17 cellular contexts compared by ENCODE assay signal in genomic region chr2:39524756-39525635, GRCh38.
DNase-seq lines count a peak whose midpoint lies in the region; ATAC-seq and TF ChIP-seq lines count a peak whose summit lies in the region.
"Had no signal": no experiment of that assay in that cellular context is flagged by ENCODE, and none has a peak within 500 bp of the region (broad histone marks: within the 10 kb centered on the region; RNA-seq: fewer than 3 reads in every experiment).

No MANE protein-coding gene starts in this region.

- H4K20me1 ChIP-seq in PC-3 (ENCODE audit: low read length) = no peaks in the 10 kb centered on the region

- peaks cover 1% of the 10 kb centered on the region for H3K27me3 Mint-ChIP-seq in activated T-helper 2 cell treated with anti-CD3 and anti-CD28 coated beads, Interferon-gamma antibody, Interleukin-2, Interleukin-4, amounts not matched to agents 10 μg/mL and 5 μg/mL and 100 μg/mL, durations not matched to agents 14 hours and 24 hours and 36 hours (ENCODE audit: low read depth)

- H2AFZ ChIP-seq in PC-3 (ENCODE audit: low read length) (no peak overlapping the region), neuronal stem cell (ENCODE audit: low read length) (no peak overlapping the region)

- peak overlapping the region; percentile 75; the same call in 1 of the 2 replicates for H3K27ac ChIP-seq in PC-3 (ENCODE audit: low read length)
- H3K27ac ChIP-seq in left ventricle myocardium inferior (replicated peaks) = peak overlapping the region; percentile 68
- H3K27ac ChIP-seq in gastrocnemius medialis = peak overlapping the region; percentile 75 to 85 (median 82)
- H3K27ac ChIP-seq in neuronal stem cell (replicated peaks; ENCODE audit: low read length) = no peak overlapping the region
- H3K27ac ChIP-seq: VCaP had no signal

- 0 out of 2 replicates have a peak, but pooled peaks cover 10% of the 10 kb centered on the region for H3K9me3 ChIP-seq in PC-3 (ENCODE audit: low read length)
- H3K9me3 ChIP-seq in left ventricle myocardium inferior (replicated peaks) = peaks cover 7% of the 10 kb centered on the region
- H3K9me3 ChIP-seq in gastrocnemius medialis = no peaks in the 10 kb centered on the region
- peaks cover 5 to 31% of the 10 kb centered on the region in 2 donors for H3K9me3 ChIP-seq in neuronal stem cell (replicated peaks in 1 of 2; ENCODE audit: control insufficient read depth in 2 of 2, insufficient read depth in 1 of 2, low read depth in 1 of 2, low read length in 2 of 2)
- H3K9me3 ChIP-seq: thoracic aorta had no signal

- H3F3A ChIP-seq in PC-3 (ENCODE audit: low read length, unreplicated experiment) = peaks cover 6% of the 10 kb centered on the region

- H4K91ac ChIP-seq in neuronal stem cell (ENCODE audit: low read depth, low read length, poor library complexity) = no peak overlapping the region

- H3K4me3 ChIP-seq in PC-3 (ENCODE audit: low read length) = no peak overlapping the region
- H3K4me3 ChIP-seq in left ventricle myocardium inferior = no peak overlapping the region
- no peak overlapping the region for H3K4me3 ChIP-seq in gastrocnemius medialis
- no peak overlapping the region for H3K4me3 ChIP-seq in neuronal stem cell (ENCODE audit: low read length in 2 of 2)
- H3K4me3 ChIP-seq: GM12878, mucosa of descending colon, thoracic aorta had no signal

- no peak overlapping the region for H3K23ac ChIP-seq in neuronal stem cell (ENCODE audit: low read depth, low read length, poor library complexity)

- H3K36me3 ChIP-seq in PC-3 (ENCODE audit: low read depth, low read length) (peaks cover 6% of the 10 kb centered on the region; the same call in 1 of the 2 replicates), left ventricle myocardium inferior (no peaks in the 10 kb centered on the region), gastrocnemius medialis (no peaks in the 10 kb centered on the region), neuronal stem cell (replicated peaks in 1 of 2; ENCODE audit: control insufficient read depth in 2 of 2, insufficient read depth in 2 of 2, low read length in 2 of 2) (peaks cover 0 to under 1% of the 10 kb centered on the region in 2 donors)
- H3K36me3 ChIP-seq: thoracic aorta had no signal

- POLR2A ChIA-PET in PC-3 (lab: Charles Lee; ENCODE audit: unreplicated experiment) = interaction anchor here (1.1 kb wide), 1 partner anchor 88 kb away, joined by 3 read pairs; the partner anchor contains the start of gene MAP4K3

- H3K4me1 Mint-ChIP-seq in activated T-helper 2 cell treated with anti-CD3 and anti-CD28 coated beads, Interferon-gamma antibody, Interleukin-2, Interleukin-4, amounts not matched to agents 10 μg/mL and 5 μg/mL and 100 μg/mL, durations not matched to agents 14 hours and 24 hours and 36 hours (ENCODE audit: low read depth) = no peaks in the 10 kb centered on the region

- H3K4me2 ChIP-seq in PC-3 (ENCODE audit: low read length) (no peak overlapping the region), neuronal stem cell (ENCODE audit: insufficient read depth, low read length, poor library complexity, severe bottlenecking) (no peak overlapping the region)

- no peaks in the 10 kb centered on the region for H3K79me1 ChIP-seq in neuronal stem cell (ENCODE audit: low read depth, low read length)

- DNase-seq in PC-3 = no peak
- DNase-seq in left ventricle myocardium inferior = no peak
- DNase-seq in gastrocnemius medialis = peak in 1 of 2 donors; percentile 36
- no peak for DNase-seq in neuronal stem cell (ENCODE audit: low spot score)
- no peak for DNase-seq in activated T-helper 2 cell treated with anti-CD3 and anti-CD28 coated beads, Interferon-gamma antibody, Interleukin-2, Interleukin-4, amounts not matched to agents 10 μg/mL and 5 μg/mL and 100 μg/mL, durations not matched to agents 14 hours and 24 hours and 36 hours (ENCODE audit: low spot score)
- DNase-seq in NCI-H526 treated with DMSO at 0.1 percent for 48 hours (lab: John Stamatoyannopoulos, UW) = no peak
- no peak for DNase-seq in NCI-H1930 (lab: John Stamatoyannopoulos, UW)
- DNase-seq: activated gamma-delta T cell, mucosa of descending colon, NCI-H1092 treated with DMSO at 0.1 percent for 48 hours, posterior cingulate gyrus, SW 1271 had no signal

- H3K79me2 ChIP-seq in PC-3 (ENCODE audit: low read length) = no peaks in the 10 kb centered on the region

- peaks cover 18% of the 10 kb centered on the region for H3K9me3 Mint-ChIP-seq in activated T-helper 2 cell treated with anti-CD3 and anti-CD28 coated beads, Interferon-gamma antibody, Interleukin-2, Interleukin-4, amounts not matched to agents 10 μg/mL and 5 μg/mL and 100 μg/mL, durations not matched to agents 14 hours and 24 hours and 36 hours

- no CpG with 5 or more reads among the region's 7 CpGs for WGBS in neuronal stem cell (ENCODE audit: extremely low coverage in 2 of 2, insufficient read length in 2 of 2, insufficient replicate concordance in 1 of 2), 2 donors

- H3K4me1 ChIP-seq in PC-3 (ENCODE audit: insufficient read depth, low read length) (peaks cover 31% of the 10 kb centered on the region), left ventricle myocardium inferior (peaks cover 59% of the 10 kb centered on the region), gastrocnemius medialis (peaks cover 43 to 54% of the 10 kb centered on the region in 2 donors), neuronal stem cell (ENCODE audit: control insufficient read depth in 2 of 2, insufficient read depth in 1 of 2, low read depth in 1 of 2, low read length in 2 of 2) (peaks cover 0 to 4% of the 10 kb centered on the region in 2 donors)

- H3K9ac ChIP-seq in PC-3 (ENCODE audit: low read length) = no peak overlapping the region
- no peak overlapping the region for H3K9ac ChIP-seq in neuronal stem cell (ENCODE audit: low read depth, low read length, poor library complexity)

- H3K27me3 ChIP-seq in PC-3 (ENCODE audit: low read length) (no peaks in the 10 kb centered on the region), left ventricle myocardium inferior (ENCODE audit: low read depth) (no peaks in the 10 kb centered on the region), gastrocnemius medialis (no peaks in the 10 kb centered on the region), neuronal stem cell (ENCODE audit: control insufficient read depth in 3 of 3, insufficient read depth in 3 of 3, low read depth in 1 of 3, low read length in 3 of 3) (no peaks in the 10 kb centered on the region)

- H3K36me3 Mint-ChIP-seq in activated T-helper 2 cell treated with anti-CD3 and anti-CD28 coated beads, Interferon-gamma antibody, Interleukin-2, Interleukin-4, amounts not matched to agents 10 μg/mL and 5 μg/mL and 100 μg/mL, durations not matched to agents 14 hours and 24 hours and 36 hours (ENCODE audit: low read depth) = no peaks in the 10 kb centered on the region
- H3K36me3 Mint-ChIP-seq: CD14-positive monocyte had no signal

- no peak for TF ChIP-seq POLR2A in gastrocnemius medialis (IDR thresholded peaks at IDR 0.05)

- ATAC-seq in GM18867 (IDR thresholded peaks at IDR 0.05; ENCODE audit: unreplicated experiment) = peak; percentile 14
- ATAC-seq in PC-3 = no peak
- ATAC-seq in gastrocnemius medialis = peak in 1 of 2 donors; percentile 60
- ATAC-seq: GM12878, mucosa of descending colon had no signal

- no peaks in the 10 kb centered on the region for H3K9me2 ChIP-seq in PC-3 (replicated peaks; ENCODE audit: low read length)

- no peak overlapping the region for H3K14ac ChIP-seq in neuronal stem cell (ENCODE audit: low read length)

- CTCF ChIA-PET in PC-3 (lab: Charles Lee) = no interaction called here

- intact Hi-C loops in PC-3 (cut with micrococcal nuclease) = no loop called here
- intact Hi-C loops in left ventricle myocardium inferior (cut with micrococcal nuclease) = no loop called here
- intact Hi-C loops in gastrocnemius medialis (cut with DNase I; ENCODE audit: low total_unique reads) = no loop called here
- intact Hi-C loops in activated T-helper 2 cell treated with anti-CD3 and anti-CD28 coated beads, Interferon-gamma antibody, Interleukin-2, Interleukin-4, amounts not matched to agents 10 μg/mL and 5 μg/mL and 100 μg/mL, durations not matched to agents 14 hours and 24 hours and 36 hours (cut with micrococcal nuclease) = no loop called here

- no peak overlapping the region for H2BK120ac ChIP-seq in neuronal stem cell (ENCODE audit: low read depth, low read length)

- no peak overlapping the region for H2BK15ac ChIP-seq in neuronal stem cell (ENCODE audit: low read length)

- in situ Hi-C loops in gastrocnemius medialis (cut with MboI; ENCODE audit: low sequenced_read_pairs in 4 of 4) = no loop called here

- H2BK12ac ChIP-seq in neuronal stem cell (ENCODE audit: low read length) = no peak overlapping the region

- no peak overlapping the region for H3K4me3 Mint-ChIP-seq in activated T-helper 2 cell treated with anti-CD3 and anti-CD28 coated beads, Interferon-gamma antibody, Interleukin-2, Interleukin-4, amounts not matched to agents 10 μg/mL and 5 μg/mL and 100 μg/mL, durations not matched to agents 14 hours and 24 hours and 36 hours (ENCODE audit: low read depth)
- H3K4me3 Mint-ChIP-seq: CD14-positive monocyte had no signal

- no peak overlapping the region for H2BK5ac ChIP-seq in neuronal stem cell (ENCODE audit: low read length)

- no TSS peak for BruUV-seq in PC-3 (replicated peaks; lab: Mats Ljungman, UMichigan)

- TF ChIP-seq CTCF in PC-3 (conservative IDR thresholded peaks at IDR 0.05; ENCODE audit: low read depth, low read length) (no peak), left ventricle myocardium inferior (IDR thresholded peaks at IDR 0.05; ENCODE audit: borderline replicate concordance) (no peak), gastrocnemius medialis (IDR thresholded peaks at IDR 0.05 in 4 of 5, conservative IDR thresholded peaks at IDR 0.05 in 1 of 5) (no peak)

- H3K18ac ChIP-seq in neuronal stem cell (ENCODE audit: low read length) = no peak overlapping the region

- H4K8ac ChIP-seq in neuronal stem cell (ENCODE audit: low read depth, low read length) = no peak overlapping the region

- no peak overlapping the region for H3K27ac Mint-ChIP-seq in activated T-helper 2 cell treated with anti-CD3 and anti-CD28 coated beads, Interferon-gamma antibody, Interleukin-2, Interleukin-4, amounts not matched to agents 10 μg/mL and 5 μg/mL and 100 μg/mL, durations not matched to agents 14 hours and 24 hours and 36 hours

- H2AK5ac ChIP-seq in neuronal stem cell (ENCODE audit: low read depth, low read length) = no peak overlapping the region

- no peak overlapping the region for H3K4ac ChIP-seq in neuronal stem cell (ENCODE audit: low read length)
